21 cellular contexts compared by ENCODE assay signal in the genomic region with DNA sequence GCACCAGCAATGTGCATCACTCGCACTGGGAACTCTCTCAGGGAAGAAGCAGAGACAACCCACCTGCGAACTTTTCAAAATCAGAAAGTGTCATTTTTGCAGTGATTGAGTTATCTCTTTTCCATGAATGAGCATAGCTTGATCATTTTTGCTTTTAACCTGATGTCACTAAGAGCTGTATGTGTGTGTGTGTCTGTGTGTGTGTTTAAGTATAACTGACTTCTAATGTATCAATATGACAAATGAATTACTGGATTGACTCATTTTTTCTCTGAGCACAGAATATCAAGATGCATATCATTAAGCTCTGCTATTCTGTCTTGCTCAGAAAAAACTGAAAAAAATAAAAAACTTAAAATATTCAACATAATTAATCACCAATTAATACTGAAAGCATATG.
A peak's percentile ranks its signal among the peaks of the same experiment; 100 is the strongest.
DNase-seq lines count a peak whose midpoint lies in the region; ATAC-seq, FAIRE-seq and TF ChIP-seq lines count a peak whose summit lies in the region.
"Had no signal": no experiment of that assay in that cellular context is flagged by ENCODE, and none has a peak within 500 bp of the region (broad histone marks: within the 10 kb centered on the region; RNA-seq: fewer than 3 reads in every experiment).

No MANE protein-coding gene starts in this region.

- H2AFZ ChIP-seq in IMR-90 (replicated peaks; ENCODE audit: low read length, poor library complexity): no peak overlapping the region
- H2AFZ ChIP-seq in endothelial cell of umbilical vein (ENCODE audit: low read depth, low read length): no peak overlapping the region

- H4K20me1 ChIP-seq in IMR-90 (ENCODE audit: insufficient read depth, low read length) (no peaks in the 10 kb centered on the region), endothelial cell of umbilical vein (replicated peaks; ENCODE audit: control insufficient read depth, extremely low read depth, insufficient read depth, low read length) (no peaks in the 10 kb centered on the region)
- H4K20me1 ChIP-seq: BLaER1 treated with 17β-estradiol and CSF1 and Interleukin-3, amounts not matched to agents 10 nM and 100 nM had no signal

- H3K36me3 ChIP-seq in IMR-90 (ENCODE audit: control insufficient read depth, insufficient read depth, low read length): no peaks in the 10 kb centered on the region
- no peaks in the 10 kb centered on the region for H3K36me3 ChIP-seq in endothelial cell of umbilical vein (ENCODE audit: control insufficient read depth in 2 of 2, extremely low read depth in 1 of 2, insufficient read depth in 2 of 2, low read length in 2 of 2)
- no peaks in the 10 kb centered on the region for H3K36me3 ChIP-seq in endodermal cell (ENCODE audit: control insufficient read depth, insufficient read depth, low read length)
- H3K36me3 ChIP-seq: BLaER1 treated with 17β-estradiol and CSF1 and Interleukin-3, amounts not matched to agents 10 nM and 100 nM had no signal

- H3K27me3 ChIP-seq in IMR-90 (ENCODE audit: control insufficient read depth, insufficient read depth, low read length) (no peaks in the 10 kb centered on the region), endothelial cell of umbilical vein (ENCODE audit: control insufficient read depth in 2 of 2, insufficient read depth in 2 of 2, low read length in 2 of 2) (no peaks in the 10 kb centered on the region), endodermal cell (ENCODE audit: control insufficient read depth, insufficient read depth, low read length, poor library complexity, severe bottlenecking) (peaks cover 9% of the 10 kb centered on the region)
- H3K27me3 ChIP-seq: BLaER1 treated with 17β-estradiol and CSF1 and Interleukin-3, amounts not matched to agents 10 nM and 100 nM had no signal

- WGBS in IMR-90 (ENCODE audit: extremely low coverage in 2 of 2, insufficient read length in 1 of 2), 2 experiments: no CpG with 5 or more reads among the region's 2 CpGs
- 64 to 83% methylated on average over 2 of the region's 2 CpGs for WGBS in endodermal cell (ENCODE audit: insufficient coverage in 1 of 2, insufficient read length in 1 of 2), 2 experiments

- no peak overlapping the region for H3K4me3 Mint-ChIP-seq in endodermal cell
- H3K4me3 Mint-ChIP-seq: B cell; CD4-positive, alpha-beta T cell; CD8-positive, alpha-beta T cell had no signal

- H3K79me1 ChIP-seq in IMR-90 (ENCODE audit: low read depth in 1 of 2, low read length in 2 of 2): no peaks in the 10 kb centered on the region

- no peak overlapping the region for H2BK15ac ChIP-seq in IMR-90 (ENCODE audit: low read depth, low read length)

- H3K4me1 Mint-ChIP-seq in endodermal cell: peaks cover 5% of the 10 kb centered on the region

- no peak overlapping the region for H4K91ac ChIP-seq in IMR-90 (ENCODE audit: insufficient read depth, low read depth, low read length)

- DNase-seq in GM12865 (ENCODE audit: low read depth) (peak; percentile 1), IMR-90 (no peak), endothelial cell of umbilical vein (ENCODE audit: low read depth, low spot score) (no peak), GM10248 (ENCODE audit: extremely low spot score) (no peak), endodermal cell (no peak)
- DNase-seq: AML-193; Caco-2; Calu3; CD4-positive, alpha-beta T cell; CD8-positive, alpha-beta T cell; DMS79 treated with DMSO at 0.1 percent for 48 hours; GF-D8 had no signal

- dilution Hi-C loops in IMR-90 (cut with HindIII; ENCODE audit: low sequenced_read_pairs, unreplicated experiment): no loop called here
- dilution Hi-C loops in endothelial cell of umbilical vein (cut with MboI; ENCODE audit: extremely low pct_ligation_motif_present, low sequenced_read_pairs): no loop called here

- TF ChIP-seq POLR2A in IMR-90 (IDR thresholded peaks at IDR 0.05; ENCODE audit: low read depth, low read length) (no peak), endothelial cell of umbilical vein (IDR thresholded peaks at IDR 0.05; ENCODE audit: low read depth, low read length) (no peak)

- H3K4me3 ChIP-seq in GM12865 (ENCODE audit: low read depth, low read length) (no peak overlapping the region), IMR-90 (ENCODE audit: insufficient read depth, low read depth, low read length) (no peak overlapping the region), endothelial cell of umbilical vein (replicated peaks in 1 of 3; ENCODE audit: insufficient read depth in 1 of 3, low read depth in 1 of 3, low read length in 3 of 3) (no peak overlapping the region), endodermal cell (ENCODE audit: low read length) (no peak overlapping the region)
- H3K4me3 ChIP-seq: A549; BLaER1 treated with 17β-estradiol and CSF1 and Interleukin-3, amounts not matched to agents 10 nM and 100 nM had no signal

- no peak overlapping the region for H2AK5ac ChIP-seq in IMR-90 (ENCODE audit: low read depth, low read length)

- no peak overlapping the region for H4K5ac ChIP-seq in IMR-90 (ENCODE audit: low read depth, low read length)

- H3K79me2 ChIP-seq in endothelial cell of umbilical vein (ENCODE audit: control insufficient read depth, insufficient read depth, low read length): no peaks in the 10 kb centered on the region

- no peak overlapping the region for H2BK5ac ChIP-seq in IMR-90 (ENCODE audit: low read depth, low read length, poor library complexity, severe bottlenecking)

- no peak for TF ChIP-seq RAD21 in IMR-90 (IDR thresholded peaks at IDR 0.05; ENCODE audit: low read length)

- no peak overlapping the region for H3K14ac ChIP-seq in IMR-90 (replicated peaks; ENCODE audit: low read depth, low read length)

- in situ Hi-C loops in IMR-90 (cut with MboI; ENCODE audit: low sequenced_read_pairs): no loop called here

- TF ChIP-seq CTCF in GM12865 (IDR thresholded peaks at IDR 0.05; ENCODE audit: insufficient read depth, low read depth, low read length, missing control alignments): no peak
- no peak for TF ChIP-seq CTCF in IMR-90 (conservative IDR thresholded peaks at IDR 0.05; ENCODE audit: low read depth, low read length)
- TF ChIP-seq CTCF in endothelial cell of umbilical vein (IDR thresholded peaks at IDR 0.05; ENCODE audit: extremely low read depth in 1 of 2, insufficient read depth in 1 of 2, low read depth in 1 of 2, low read length in 2 of 2): no peak
- TF ChIP-seq CTCF in GM10248 (IDR thresholded peaks at IDR 0.05; ENCODE audit: control extremely low read depth, extremely low read depth, low read depth, missing control alignments): no peak
- TF ChIP-seq CTCF in endodermal cell (conservative IDR thresholded peaks at IDR 0.05): no peak

- intact Hi-C loops in IMR-90 (cut with micrococcal nuclease) (no loop called here), endothelial cell of umbilical vein (cut with micrococcal nuclease) (loop anchor here (5.0 kb wide), 2 partner anchors 186 to 569 kb away; no protein-coding TSS in a partner anchor)

- no peak overlapping the region for H4K8ac ChIP-seq in IMR-90 (ENCODE audit: low read depth in 2 of 2, low read length in 2 of 2)

- peaks cover 13% of the 10 kb centered on the region for H3K27me3 Mint-ChIP-seq in endodermal cell (ENCODE audit: insufficient read depth)
- H3K27me3 Mint-ChIP-seq: B cell; CD4-positive, alpha-beta T cell had no signal

- no peak overlapping the region for H3K4me2 ChIP-seq in IMR-90 (ENCODE audit: low read depth, low read length)
- no peak overlapping the region for H3K4me2 ChIP-seq in endothelial cell of umbilical vein (ENCODE audit: insufficient read depth, low read length)
- H3K4me2 ChIP-seq: A549; BLaER1 treated with 17β-estradiol and CSF1 and Interleukin-3, amounts not matched to agents 10 nM and 100 nM had no signal

- H3K9me3 Mint-ChIP-seq in endodermal cell: no peaks in the 10 kb centered on the region
- H3K9me3 Mint-ChIP-seq: CD4-positive, alpha-beta T cell; CD8-positive, alpha-beta T cell had no signal

- CTCF ChIA-PET in IMR-90 (lab: Yijun Ruan, JAX): no interaction called here
- CTCF ChIA-PET in endothelial cell of umbilical vein (lab: Charles Lee): interaction anchor here (0.6 to 1.6 kb wide), 2 partner anchors 10 to 335 kb away, joined by 3 to 5 read pairs; no protein-coding TSS in a partner anchor
- CTCF ChIA-PET in GM10248 (lab: Yijun Ruan, JAX): interaction anchor here (1.2 to 8.8 kb wide), 3 partner anchors 551 to 571 kb away, joined by 3 to 74 read pairs (median 7); no protein-coding TSS in a partner anchor

- no peak for ATAC-seq in IMR-90 (ENCODE audit: low read depth)
- ATAC-seq in HG02840 (IDR thresholded peaks at IDR 0.05; ENCODE audit: low FRiP score, unreplicated experiment): no peak
- ATAC-seq: A549; CD8-positive, alpha-beta T cell had no signal

- no peak overlapping the region for H2BK120ac ChIP-seq in IMR-90 (ENCODE audit: low read depth, low read length)

- no peak overlapping the region for H3K56ac ChIP-seq in IMR-90 (ENCODE audit: extremely low read depth, insufficient read depth, low read length)

- H3K9me3 ChIP-seq in IMR-90 (ENCODE audit: control insufficient read depth, insufficient read depth, low read length) (no peaks in the 10 kb centered on the region), endothelial cell of umbilical vein (replicated peaks; ENCODE audit: control insufficient read depth, insufficient read depth, low read length) (no peaks in the 10 kb centered on the region), endodermal cell (ENCODE audit: control insufficient read depth, low read length) (no peaks in the 10 kb centered on the region)
- H3K9me3 ChIP-seq: A549; BLaER1 treated with 17β-estradiol and CSF1 and Interleukin-3, amounts not matched to agents 10 nM and 100 nM; Caco-2 had no signal

- POLR2A ChIA-PET in IMR-90 (lab: Charles Lee; ENCODE audit: unreplicated experiment) (no interaction called here), endothelial cell of umbilical vein (lab: Charles Lee) (no interaction called here), GM10248 (lab: Yijun Ruan, JAX) (interaction anchor here (1.2 kb wide), 1 partner anchor 550 kb away, joined by 3 read pairs; no protein-coding TSS in a partner anchor)

- FAIRE-seq in endothelial cell of umbilical vein (lab: Jason Lieb, UNC): peak; percentile 12
- FAIRE-seq: A549, D721Med, G401.6, GM18507 had no signal

- H2AK9ac ChIP-seq in IMR-90 (replicated peaks; ENCODE audit: low read depth, low read length, poor library complexity): no peak overlapping the region

- no peak overlapping the region for H3K18ac ChIP-seq in IMR-90 (ENCODE audit: low read depth, low read length)

- no peaks in the 10 kb centered on the region for H3K36me3 Mint-ChIP-seq in endodermal cell (ENCODE audit: low read depth)
- H3K36me3 Mint-ChIP-seq: CD8-positive, alpha-beta T cell had no signal

- H3K9me1 ChIP-seq in IMR-90 (ENCODE audit: insufficient read depth, low read length) (no peaks in the 10 kb centered on the region), endothelial cell of umbilical vein (replicated peaks; ENCODE audit: control insufficient read depth, extremely low read depth, insufficient read depth, low read length) (no peaks in the 10 kb centered on the region)

- 0 out of 2 replicates have a peak overlapping the region, but pooled peaks have one; percentile 29 for H2BK20ac ChIP-seq in IMR-90 (ENCODE audit: low read depth, low read length)

- H3K23ac ChIP-seq in IMR-90 (ENCODE audit: low read depth, low read length): no peak overlapping the region

- BruUV-seq in IMR-90 (replicated peaks; lab: Mats Ljungman, UMichigan): no TSS peak
- no TSS peak for BruUV-seq in endothelial cell of umbilical vein (replicated peaks; lab: Mats Ljungman, UMichigan)

- H3K4me1 ChIP-seq in IMR-90 (ENCODE audit: control insufficient read depth, insufficient read depth, low read length) (no peaks in the 10 kb centered on the region), endothelial cell of umbilical vein (ENCODE audit: control insufficient read depth, extremely low read depth, insufficient read depth, low read length) (no peaks in the 10 kb centered on the region), endodermal cell (ENCODE audit: control insufficient read depth, insufficient read depth, low read length) (no peaks in the 10 kb centered on the region)
- H3K4me1 ChIP-seq: A549; BLaER1 treated with 17β-estradiol and CSF1 and Interleukin-3, amounts not matched to agents 10 nM and 100 nM had no signal

- H3K27ac ChIP-seq in IMR-90 (ENCODE audit: insufficient read depth, low read length) (no peak overlapping the region), endothelial cell of umbilical vein (ENCODE audit: insufficient read depth, low read depth, low read length) (no peak overlapping the region), endodermal cell (ENCODE audit: low read depth, low read length) (no peak overlapping the region)
- H3K27ac ChIP-seq: 22Rv1; A549; BLaER1 treated with 17β-estradiol and CSF1 and Interleukin-3, amounts not matched to agents 10 nM and 100 nM; C4-2B had no signal

- H3K27ac Mint-ChIP-seq in endodermal cell: no peak overlapping the region
- H3K27ac Mint-ChIP-seq: B cell; CD4-positive, alpha-beta T cell; CD8-positive, alpha-beta T cell had no signal

- H3K9ac ChIP-seq in IMR-90 (ENCODE audit: low read depth, low read length) (no peak overlapping the region), endothelial cell of umbilical vein (replicated peaks; ENCODE audit: extremely low read depth, insufficient read depth, low read length) (no peak overlapping the region), endodermal cell (ENCODE audit: extremely low read depth, low read length, poor library complexity, severe bottlenecking) (no peak overlapping the region)
- H3K9ac ChIP-seq: BLaER1 treated with 17β-estradiol and CSF1 and Interleukin-3, amounts not matched to agents 10 nM and 100 nM had no signal

- H3K4ac ChIP-seq in IMR-90 (ENCODE audit: low read depth, low read length): no peak overlapping the region
